In the genomic region with DNA sequence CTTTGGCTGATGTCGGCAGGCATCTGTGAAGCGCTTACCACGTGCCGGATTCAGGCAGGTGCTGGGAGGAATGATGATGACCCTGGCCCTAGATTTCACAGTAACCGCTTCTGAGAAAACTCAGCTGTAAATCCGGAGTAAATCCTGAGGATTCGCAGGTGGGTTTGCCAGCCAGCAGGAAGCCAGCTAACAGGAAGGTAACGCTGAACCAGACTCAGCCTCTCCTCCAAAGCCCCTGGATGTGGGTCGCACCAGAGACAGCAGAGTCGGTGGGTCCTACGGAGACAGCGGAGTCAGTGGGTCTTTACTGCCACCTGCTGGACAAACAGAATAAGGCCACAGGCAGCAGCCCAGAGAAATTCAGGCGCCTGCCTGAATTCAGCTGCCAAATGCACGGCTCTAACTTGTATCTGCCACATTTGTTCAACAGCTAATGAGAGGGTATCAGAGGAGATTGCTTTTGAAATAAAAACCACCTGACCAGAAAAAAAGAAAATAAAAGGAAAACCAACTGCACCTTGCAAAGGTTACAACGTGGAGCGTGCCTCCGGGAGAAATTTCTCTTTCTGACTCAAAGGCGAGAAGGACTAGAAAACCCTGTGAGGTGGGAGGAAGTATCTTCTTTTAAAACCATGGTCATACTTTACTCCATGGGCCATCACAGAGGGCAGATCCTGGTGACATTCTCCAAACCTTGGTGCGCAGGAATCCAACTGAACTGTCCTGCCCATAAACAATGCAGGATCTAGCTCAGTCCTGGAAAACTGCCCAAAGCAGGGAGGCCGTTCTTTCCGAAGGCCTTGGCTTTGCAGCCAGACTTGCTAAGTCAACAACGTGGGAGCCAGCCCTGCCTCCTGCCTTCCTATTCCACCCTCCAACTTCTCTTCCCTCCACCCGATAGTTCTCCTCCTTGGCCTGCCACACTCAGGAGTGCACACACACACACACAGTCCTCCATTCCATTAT, we compare ENCODE assay signal across 8 cellular contexts.
A peak's percentile ranks its signal among the peaks of the same experiment; 100 is the strongest.
DNase-seq lines count a peak whose midpoint lies in the region; ATAC-seq and TF ChIP-seq lines count a peak whose summit lies in the region.

No MANE protein-coding gene starts in this region.

- TF ChIP-seq CTCF in GM12865 (IDR thresholded peaks at IDR 0.05; ENCODE audit: insufficient read depth, low read depth, low read length, missing control alignments) (peak; percentile 88), astrocyte of the spinal cord (IDR thresholded peaks at IDR 0.05; ENCODE audit: low read depth, low read length) (peak; percentile 94), retinal pigment epithelial cell (conservative IDR thresholded peaks at IDR 0.05; ENCODE audit: low read depth, low read length) (peak; percentile 96)

- in situ Hi-C loops in astrocyte of the spinal cord (cut with HindIII; ENCODE audit: low sequenced_read_pairs), result no loop called here

- H3K4me3 ChIP-seq in GM12865 (ENCODE audit: low read depth, low read length) (no peak overlapping the region), astrocyte of the spinal cord (ENCODE audit: low read depth, low read length) (no peak overlapping the region), retinal pigment epithelial cell (ENCODE audit: low read length) (peak overlapping the region; percentile 27)

- ATAC-seq in HG03159 (IDR thresholded peaks at IDR 0.05; ENCODE audit: unreplicated experiment) (no peak), GM21717 (IDR thresholded peaks at IDR 0.05; ENCODE audit: unreplicated experiment) (no peak)

- peak; percentile 68 for DNase-seq in GM12865 (ENCODE audit: low read depth)
- DNase-seq in NCI-H1694 treated with DMSO at 0.1 percent for 48 hours (lab: John Stamatoyannopoulos, UW), result peak; percentile 88
- peak; percentile 48 for DNase-seq in T-helper 9 cell
- DNase-seq in astrocyte of the spinal cord (ENCODE audit: low read depth, low spot score), result peak; percentile 75
- peak in 50 of 51 donors; percentile 3 to 82 (median 46) for DNase-seq in hypothalamus (lab: John Stamatoyannopoulos, UW)
- DNase-seq in retinal pigment epithelial cell (ENCODE audit: low read depth), result no peak
